ENCODE assay signal across 16 cellular contexts in the genomic region with DNA sequence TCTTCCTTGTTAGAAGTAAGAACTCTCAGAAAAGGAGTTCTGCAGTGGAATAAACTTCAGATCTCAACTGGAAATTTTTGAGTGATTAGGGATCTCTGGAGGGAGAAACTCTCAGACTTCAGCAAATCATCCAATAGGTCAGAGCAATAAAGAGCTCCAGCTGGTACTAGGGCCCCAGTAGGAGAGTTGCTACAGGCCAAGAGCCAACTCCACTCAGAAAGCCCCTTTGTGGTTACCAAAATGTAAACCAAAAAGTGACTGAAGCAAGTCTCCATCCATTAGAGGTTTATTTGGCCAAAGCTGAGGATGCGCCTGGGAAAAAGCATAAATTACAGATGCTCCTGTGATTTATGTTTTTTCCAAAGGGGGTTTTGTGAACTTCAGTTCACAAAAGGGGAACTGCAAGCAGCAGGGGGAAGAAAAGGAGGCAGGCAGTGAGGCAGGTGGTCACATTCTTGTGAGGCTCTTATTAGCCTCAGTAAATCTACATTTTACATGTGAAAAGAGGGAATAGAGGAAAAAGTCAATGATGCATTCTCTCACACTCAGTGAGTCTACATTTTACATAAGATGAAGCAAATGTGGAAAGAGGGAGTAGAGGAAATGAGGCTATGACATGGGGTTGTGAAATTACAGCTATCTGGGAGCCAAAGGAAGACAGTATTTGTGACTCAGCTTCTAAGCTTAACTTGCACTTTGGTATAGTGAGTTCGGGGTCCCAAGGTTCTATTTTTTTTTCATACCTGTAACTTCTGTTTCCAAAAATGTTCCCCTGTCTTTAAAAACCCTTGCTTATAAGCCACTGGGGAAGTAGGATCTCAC.
DNase-seq lines count a peak whose midpoint lies in the region; ATAC-seq, FAIRE-seq and TF ChIP-seq lines count a peak whose summit lies in the region.
"Had no signal": no experiment of that assay in that cellular context is flagged by ENCODE, and none has a peak within 500 bp of the region (broad histone marks: within the 10 kb centered on the region; RNA-seq: fewer than 3 reads in every experiment).

No MANE protein-coding gene starts in this region.

- no peaks in the 10 kb centered on the region for H3K36me3 Mint-ChIP-seq in activated CD4-positive, alpha-beta memory T cell treated with anti-CD3 and anti-CD28 coated beads, Interleukin-2, amount 10 ng/mL, durations not matched to agents 7 days and 5 days (ENCODE audit: low read depth)

- H3K56ac ChIP-seq in mesendoderm (ENCODE audit: low read length), result no peak overlapping the region

- H3K4me2 ChIP-seq in K562 (ENCODE audit: insufficient read depth, low read length) (no peak overlapping the region), mesendoderm (ENCODE audit: low read length) (no peak overlapping the region)

- H3K27me3 ChIP-seq in K562 (ENCODE audit: control insufficient read depth in 2 of 2, insufficient read depth in 2 of 2, low read length in 2 of 2) (no peaks in the 10 kb centered on the region), mesendoderm (ENCODE audit: insufficient read depth, low read length, poor library complexity) (no peaks in the 10 kb centered on the region)
- H3K27me3 ChIP-seq: gastrocnemius medialis, neutrophil had no signal

- CTCF ChIA-PET in K562 (lab: Yijun Ruan, JAX; ENCODE audit: low intra/inter-chr PET ratio), result no interaction called here
- CTCF ChIA-PET in activated CD4-positive, alpha-beta memory T cell treated with anti-CD3 and anti-CD28 coated beads, Interleukin-2, amount 10 ng/mL, durations not matched to agents 7 days and 5 days (lab: Charles Lee), result no interaction called here

- H3K9me3 Mint-ChIP-seq in activated CD4-positive, alpha-beta memory T cell treated with anti-CD3 and anti-CD28 coated beads, Interleukin-2, amount 10 ng/mL, durations not matched to agents 7 days and 5 days, result no peaks in the 10 kb centered on the region

- H3K27me3 Mint-ChIP-seq in activated CD4-positive, alpha-beta memory T cell treated with anti-CD3 and anti-CD28 coated beads, Interleukin-2, amount 10 ng/mL, durations not matched to agents 7 days and 5 days, result peaks cover 9% of the 10 kb centered on the region

- peak overlapping the region; percentile 96 for H3K18ac ChIP-seq in mesendoderm (ENCODE audit: low read length)

- no peak overlapping the region for H3K4me3 Mint-ChIP-seq in activated CD4-positive, alpha-beta memory T cell treated with anti-CD3 and anti-CD28 coated beads, Interleukin-2, amount 10 ng/mL, durations not matched to agents 7 days and 5 days

- no TSS peak for BruUV-seq in K562 (replicated peaks; lab: Mats Ljungman, UMichigan)

- no peaks in the 10 kb centered on the region for H3K9me1 ChIP-seq in K562 (ENCODE audit: control insufficient read depth, insufficient read depth, low read length)

- no peaks in the 10 kb centered on the region for H3K36me3 ChIP-seq in K562 (ENCODE audit: control insufficient read depth, insufficient read depth, low read length)
- H3K36me3 ChIP-seq in mesendoderm (ENCODE audit: control insufficient read depth, insufficient read depth, low read length), result no peaks in the 10 kb centered on the region
- H3K36me3 ChIP-seq: gastrocnemius medialis, neutrophil had no signal

- in situ Hi-C loops in K562 (cut with MboI), result no loop called here

- TF ChIP-seq CTCF in K562 (IDR thresholded peaks at IDR 0.05 in 2 of 3, conservative IDR thresholded peaks at IDR 0.05 in 1 of 3; ENCODE audit: insufficient read depth in 2 of 3, low read depth in 1 of 3, low read length in 3 of 3), result no peak

- H3K9me3 ChIP-seq in K562 (replicated peaks; ENCODE audit: control insufficient read depth, insufficient read depth, low read depth, low read length), result no peaks in the 10 kb centered on the region
- H3K9me3 ChIP-seq: gastrocnemius medialis, neutrophil had no signal

- H3K4me3 ChIP-seq in K562, result no peak overlapping the region
- H3K4me3 ChIP-seq in mesendoderm (ENCODE audit: low read length), result no peak overlapping the region
- H3K4me3 ChIP-seq: gastrocnemius medialis had no signal

- TF ChIP-seq EP300 in K562 (IDR thresholded peaks at IDR 0.05; ENCODE audit: low read length), result no peak

- no peak overlapping the region for H2BK15ac ChIP-seq in mesendoderm (replicated peaks; ENCODE audit: low read depth)

- POLR2A ChIA-PET in K562 (lab: Yijun Ruan, JAX), result interaction anchor here (1.1 kb wide), 1 partner anchor 12 kb away, joined by 4 read pairs; no protein-coding TSS in a partner anchor
- POLR2A ChIA-PET in activated CD4-positive, alpha-beta memory T cell treated with anti-CD3 and anti-CD28 coated beads, Interleukin-2, amount 10 ng/mL, durations not matched to agents 7 days and 5 days (lab: Charles Lee), result no interaction called here

- no peak for TF ChIP-seq RAD21 in K562 (CRISPR knock-in tag; conservative IDR thresholded peaks at IDR 0.05 in 1 of 2, IDR thresholded peaks at IDR 0.05 in 1 of 2)

- H2BK5ac ChIP-seq in mesendoderm (ENCODE audit: low read length), result no peak overlapping the region

- intact Hi-C loops in K562 (cut with micrococcal nuclease), result no loop called here

- H3K79me1 ChIP-seq in mesendoderm (ENCODE audit: low read length), result no peaks in the 10 kb centered on the region

- ATAC-seq in K562, result no peak
- ATAC-seq: HCT116 had no signal

- DNase-seq in GM04503 (ENCODE audit: low read depth), result peak; percentile 13
- peak; percentile 75 for DNase-seq in MV-4-11 (lab: John Stamatoyannopoulos, UW)
- DNase-seq in K562 (ENCODE audit: extremely low read depth in 1 of 4, low spot score in 3 of 4), result no peak
- peak; percentile 30 for DNase-seq in mesendoderm
- DNase-seq in NCI-H1105 treated with DMSO at 0.1 percent for 48 hours (lab: John Stamatoyannopoulos, UW), result no peak
- DNase-seq in central memory CD4-positive, alpha-beta T cell, result no peak
- no peak for DNase-seq in H4 (ENCODE audit: low spot score)
- no peak for DNase-seq in activated CD4-positive, alpha-beta memory T cell treated with anti-CD3 and anti-CD28 coated beads, Interleukin-2, amount 10 ng/mL, durations not matched to agents 7 days and 5 days
- DNase-seq: activated CD4-positive, CD25-positive, alpha-beta regulatory T cell treated with anti-CD3 and anti-CD28 coated beads, Interleukin-2, amount 50 U/mL, for 72 hours; gastrocnemius medialis; Karpas-422; left ventricle myocardium superior; SHP77 had no signal

- H3K9ac ChIP-seq in K562 (ENCODE audit: insufficient read depth in 1 of 2, low read depth in 2 of 2, low read length in 2 of 2) (no peak overlapping the region), mesendoderm (ENCODE audit: low read length) (no peak overlapping the region)

- FAIRE-seq in K562 (lab: Jason Lieb, UNC), result no peak

- H3K23ac ChIP-seq in mesendoderm (ENCODE audit: low read length), result no peak overlapping the region

- H4K20me1 ChIP-seq in K562 (replicated peaks; ENCODE audit: control insufficient read depth, insufficient read depth, low read length), result no peaks in the 10 kb centered on the region

- peak overlapping the region; percentile 76 for H4K8ac ChIP-seq in mesendoderm (ENCODE audit: low read depth, low read length)

- no peaks in the 10 kb centered on the region for H3K79me2 ChIP-seq in K562 (ENCODE audit: control insufficient read depth, insufficient read depth, low read length)
- no peaks in the 10 kb centered on the region for H3K79me2 ChIP-seq in mesendoderm (ENCODE audit: control insufficient read depth, insufficient read depth, low read length)

- H2AFZ ChIP-seq in K562 (ENCODE audit: low read depth, low read length), result no peak overlapping the region

- H3K27ac ChIP-seq in K562 (ENCODE audit: extremely low read depth, low read depth, low read length), result no peak overlapping the region
- H3K27ac ChIP-seq in mesendoderm (ENCODE audit: low read depth, low read length), result no peak overlapping the region
- H3K27ac ChIP-seq: C4-2B, gastrocnemius medialis, neutrophil had no signal

- H3K4ac ChIP-seq in mesendoderm (ENCODE audit: low read depth, low read length), result no peak overlapping the region

- no peak for TF ChIP-seq POLR2A in K562 (conservative IDR thresholded peaks at IDR 0.05)

- H3K4me1 Mint-ChIP-seq in activated CD4-positive, alpha-beta memory T cell treated with anti-CD3 and anti-CD28 coated beads, Interleukin-2, amount 10 ng/mL, durations not matched to agents 7 days and 5 days, result no peaks in the 10 kb centered on the region

- no peak overlapping the region for H2AK5ac ChIP-seq in mesendoderm (ENCODE audit: low read length)

- whole genome bisulfite sequencing in K562 (ENCODE audit: insufficient coverage, low coverage, missing lambda C conversion rate), result 0% methylated on average over 2 of the region's 2 CpGs
- no CpG with 5 or more reads among the region's 2 CpGs for WGBS in mesendoderm (ENCODE audit: extremely low coverage, insufficient coverage, low lambda C conversion rate)

- no peak overlapping the region for H3K27ac Mint-ChIP-seq in activated CD4-positive, alpha-beta memory T cell treated with anti-CD3 and anti-CD28 coated beads, Interleukin-2, amount 10 ng/mL, durations not matched to agents 7 days and 5 days

- H4K5ac ChIP-seq in mesendoderm (ENCODE audit: low read length), result no peak overlapping the region

- no peaks in the 10 kb centered on the region for H3K4me1 ChIP-seq in K562 (replicated peaks in 1 of 2; ENCODE audit: control insufficient read depth in 2 of 2, insufficient read depth in 2 of 2, low read length in 2 of 2)
- no peaks in the 10 kb centered on the region for H3K4me1 ChIP-seq in mesendoderm (ENCODE audit: control insufficient read depth, low read depth, low read length)

- no peak overlapping the region for H2BK120ac ChIP-seq in mesendoderm (ENCODE audit: low read depth, low read length)

TF ChIP-seq in K562, 482 proteins besides CTCF, POLR2A, EP300 and RAD21:
- TF ChIP-seq HMBOX1 (IDR thresholded peaks at IDR 0.05) (no peak), SPI1 (IDR thresholded peaks at IDR 0.05; ENCODE audit: borderline replicate concordance, low read depth, low read length) (peak; percentile 54; the same call in 1 of the 2 replicates)

Comparison
In these comparisons a context has a peak if more than half of its experiments do, and no peak if none do; other contexts are left out.
1. DNase-seq: peak in GM04503 (single experiment), MV-4-11 (single experiment) and mesendoderm (single experiment); none in K562 (0 of 4), NCI-H1105 treated with DMSO at 0.1 percent for 48 hours (single experiment), central memory CD4-positive, alpha-beta T cell (single experiment), H4 (single experiment) and activated CD4-positive, alpha-beta memory T cell treated with anti-CD3 and anti-CD28 coated beads, Interleukin-2, amount 10 ng/mL, durations not matched to agents 7 days and 5 days (single experiment).